In the genomic region with DNA sequence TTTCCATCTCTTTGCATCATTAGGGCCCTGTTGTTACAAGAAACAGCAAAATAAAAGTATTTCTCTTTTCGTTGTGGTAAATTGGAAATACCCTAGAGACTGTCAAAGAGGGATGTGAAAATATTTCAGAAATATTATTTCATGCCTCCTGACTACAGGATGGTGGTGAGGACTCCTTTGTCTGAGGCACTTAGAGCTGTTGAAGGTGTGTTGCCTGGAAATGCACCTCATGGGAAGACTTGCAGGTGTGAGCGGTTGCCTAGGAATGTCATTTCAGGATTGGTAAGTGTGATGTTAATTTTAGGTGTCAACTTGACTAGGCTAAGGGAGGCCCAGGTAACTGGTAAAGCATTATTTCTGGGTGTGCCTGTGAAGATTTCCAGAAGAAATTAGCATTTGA, we compare ENCODE assay signal across 25 cellular contexts.
"Had no signal": no experiment of that assay in that cellular context is flagged by ENCODE, and none has a peak within 500 bp of the region (broad histone marks: within the 10 kb centered on the region; RNA-seq: fewer than 3 reads in every experiment).

No MANE protein-coding gene starts in this region.

- H3K27ac ChIP-seq: esophagus muscularis mucosa, testis, vagina had no signal

- DNase-seq: activated CD4-positive, alpha-beta T cell treated with anti-CD3 and anti-CD28 coated beads, Interleukin-2, amount 50 U/mL, for 1 hour; activated CD4-positive, CD25-positive, alpha-beta regulatory T cell treated with anti-CD3 and anti-CD28 coated beads, Interleukin-2, amount 50 U/mL, for 72 hours; activated CD8-positive, alpha-beta T cell treated with anti-CD3 and anti-CD28 coated beads, Interleukin-2, amount 10 ng/mL, durations not matched to agents 7 days and 5 days; activated gamma-delta T cell treated with Interleukin-2 at 50 U/mL for 16 hours; activated T-cell treated with anti-CD3 and anti-CD28 coated beads, Interleukin-2, amount 50 U/mL, for 1 hour; anterior cingulate cortex; effector memory CD4-positive, alpha-beta T cell; kidney; natural killer cell; retina; sigmoid colon; stimulated activated CD4-positive, alpha-beta T cell treated with anti-CD3 and anti-CD28 coated beads, Interleukin-15, amount 100 ng/mL, for 24 hours; stimulated activated naive CD4-positive, alpha-beta T cell; T-helper 2 cell; testis; trophoblast cell had no signal

- H3K4me3 ChIP-seq: esophagus muscularis mucosa, lung, sigmoid colon, smooth muscle cell, testis, vagina had no signal

- H3K4me3 Mint-ChIP-seq: activated CD8-positive, alpha-beta T cell treated with anti-CD3 and anti-CD28 coated beads, Interleukin-2, amount 10 ng/mL, durations not matched to agents 7 days and 5 days; activated naive CD4-positive, alpha-beta T cell treated with anti-CD3 and anti-CD28 coated beads, Interleukin-2, amount 50 U/mL, for 24 hours; brain; mesothelial cell of epicardium; natural killer cell had no signal

- H3K27me3 Mint-ChIP-seq: progenitor cell of endocrine pancreas had no signal

- H3K27me3 ChIP-seq: esophagus muscularis mucosa, sigmoid colon, testis, vagina had no signal

- ATAC-seq: activated CD8-positive, alpha-beta T cell treated with anti-CD3 and anti-CD28 coated beads, Interleukin-2, amount 10 ng/mL, durations not matched to agents 7 days and 5 days; left lobe of liver; natural killer cell had no signal

- H3K9me3 ChIP-seq: esophagus muscularis mucosa, sigmoid colon, testis, vagina had no signal

- H3K36me3 Mint-ChIP-seq: activated naive CD4-positive, alpha-beta T cell treated with anti-CD3 and anti-CD28 coated beads, Interleukin-2, amount 50 U/mL, for 24 hours; brain; natural killer cell had no signal

- H3K4me1 ChIP-seq: testis had no signal

- H3K36me3 ChIP-seq: esophagus muscularis mucosa, sigmoid colon, vagina had no signal

- H3K4me1 Mint-ChIP-seq: activated naive CD4-positive, alpha-beta T cell treated with anti-CD3 and anti-CD28 coated beads, Interleukin-2, amount 50 U/mL, for 24 hours had no signal

- H3K27ac Mint-ChIP-seq: activated CD8-positive, alpha-beta T cell treated with anti-CD3 and anti-CD28 coated beads, Interleukin-2, amount 10 ng/mL, durations not matched to agents 7 days and 5 days; activated naive CD4-positive, alpha-beta T cell treated with anti-CD3 and anti-CD28 coated beads, Interleukin-2, amount 50 U/mL, for 24 hours; mesothelial cell of epicardium; progenitor cell of endocrine pancreas had no signal

- H3K9me3 Mint-ChIP-seq: activated naive CD4-positive, alpha-beta T cell treated with anti-CD3 and anti-CD28 coated beads, Interleukin-2, amount 50 U/mL, for 24 hours; brain; natural killer cell had no signal
